ENCODE assay signal across 17 cellular contexts in the genomic region with DNA sequence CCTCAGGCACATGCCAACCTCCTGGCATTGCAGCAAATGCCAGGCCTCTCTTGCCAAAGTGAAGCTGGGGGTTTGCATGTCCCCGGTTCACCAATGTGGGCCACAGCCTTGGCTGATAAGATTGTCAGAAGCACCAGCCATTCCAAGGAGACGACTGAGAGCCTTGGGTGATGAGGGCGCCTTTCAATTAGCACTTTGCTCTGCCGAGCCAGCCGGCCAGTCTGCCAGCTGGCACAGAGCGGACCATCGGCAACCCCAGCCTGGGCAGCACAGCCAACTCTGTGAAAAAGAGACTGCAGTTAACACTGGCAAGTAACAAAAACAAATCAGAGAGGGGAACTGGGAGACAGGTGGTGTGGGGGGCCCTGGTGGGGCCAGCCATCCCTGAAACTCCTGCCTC.
A peak's percentile ranks its signal among the peaks of the same experiment; 100 is the strongest.
DNase-seq lines count a peak whose midpoint lies in the region; ATAC-seq and TF ChIP-seq lines count a peak whose summit lies in the region.
"Had no signal": no experiment of that assay in that cellular context is flagged by ENCODE, and none has a peak within 500 bp of the region (broad histone marks: within the 10 kb centered on the region; RNA-seq: fewer than 3 reads in every experiment).

No MANE protein-coding gene starts in this region.

- H3K27ac ChIP-seq in esophagus muscularis mucosa (replicated peaks in 1 of 4) (peak overlapping the region in 3 of 4 donors; percentile 16 to 31 (median 29)), neural progenitor cell (no peak overlapping the region), stomach (peak overlapping the region in 3 of 5 donors; percentile 31 to 59 (median 39))
- H3K27ac ChIP-seq: hepatocyte had no signal

- intact Hi-C loops in esophagus muscularis mucosa (cut with DNase I) = no loop called here
- intact Hi-C loops in stomach (cut with DNase I; ENCODE audit: low total_unique reads) = no loop called here

- no peaks in the 10 kb centered on the region for H4K20me1 ChIP-seq in neural progenitor cell (ENCODE audit: low read depth)

- peak overlapping the region; percentile 5 for H3K4me3 Mint-ChIP-seq in neural progenitor cell
- H3K4me3 Mint-ChIP-seq: activated T-cell treated with anti-CD3 and anti-CD28 coated beads, Interleukin-2, amount 50 U/mL, for 24 hours; stimulated activated memory B cell treated with anti-CD40 and anti-IgM and Interleukin-4, amounts not matched to agents 10 μg/mL and 1 μg/mL and 100 μg/mL, for 72 hours had no signal

- no peak overlapping the region for H2AFZ ChIP-seq in neural progenitor cell (replicated peaks)
- H2AFZ ChIP-seq: hepatocyte had no signal

- TF ChIP-seq POLR2A in esophagus muscularis mucosa (IDR thresholded peaks at IDR 0.05; ENCODE audit: low read depth) (no peak), stomach (IDR thresholded peaks at IDR 0.05) (no peak)

- peaks cover 62% of the 10 kb centered on the region for H3K4me1 Mint-ChIP-seq in neural progenitor cell

- no peaks in the 10 kb centered on the region for H3K79me2 ChIP-seq in neural progenitor cell (ENCODE audit: low read depth)
- H3K79me2 ChIP-seq: hepatocyte had no signal

- H3K27me3 ChIP-seq in esophagus muscularis mucosa (no peaks in the 10 kb centered on the region), neural progenitor cell (no peaks in the 10 kb centered on the region), stomach (no peaks in the 10 kb centered on the region)
- H3K27me3 ChIP-seq: hepatocyte had no signal

- ATAC-seq in GM18498 (IDR thresholded peaks at IDR 0.05; ENCODE audit: unreplicated experiment) (no peak), HG02938 (IDR thresholded peaks at IDR 0.05; ENCODE audit: unreplicated experiment) (no peak)
- ATAC-seq: stimulated activated memory B cell treated with anti-CD40 and anti-IgM and Interleukin-4, amounts not matched to agents 10 μg/mL and 1 μg/mL and 100 μg/mL, for 72 hours had no signal

- no peak overlapping the region for H3K9ac ChIP-seq in neural progenitor cell

- peak overlapping the region; percentile 47 for H3K4me2 ChIP-seq in neural progenitor cell

- DNase-seq in amygdala (lab: John Stamatoyannopoulos, UW) (peak in 50 of 56 donors; percentile 5 to 75 (median 28)), esophagus muscularis mucosa (ENCODE audit: extremely low spot score) (no peak), neural progenitor cell (ENCODE audit: low spot score) (no peak), stomach (peak; percentile 66), NCI-H510A treated with DMSO at 0.1 percent for 48 hours (lab: John Stamatoyannopoulos, UW) (no peak), DMS153 treated with DMSO at 0.1 percent for 48 hours (lab: John Stamatoyannopoulos, UW; ENCODE audit: unreplicated experiment) (no peak)
- DNase-seq: activated CD4-positive, alpha-beta T cell treated with anti-CD3 and anti-CD28 coated beads, Interleukin-2, amount 50 U/mL, for 48 hours; activated naive CD4-positive, alpha-beta T cell treated with anti-CD3 and anti-CD28 coated beads, Interleukin-2, amount 50 U/mL, for 16 hours; activated T-cell treated with anti-CD3 and anti-CD28 coated beads, Interleukin-2, amount 50 U/mL, for 24 hours; EL; Karpas-422; NCI-H1436; stimulated activated CD4-positive, alpha-beta T cell treated with anti-CD3 and anti-CD28 coated beads, Interleukin-12 subunit alpha, Interleukin-12 subunit beta, amount 100 ng/mL, for 4 hours had no signal

- H3K4me1 ChIP-seq in esophagus muscularis mucosa (peaks cover 11 to 33% (median 17%) of the 10 kb centered on the region in 4 donors), neural progenitor cell (peaks cover 27% of the 10 kb centered on the region), stomach (peaks cover 7 to 29% (median 14%) of the 10 kb centered on the region in 4 donors)

- H3K36me3 ChIP-seq in esophagus muscularis mucosa (no peaks in the 10 kb centered on the region), neural progenitor cell (no peaks in the 10 kb centered on the region), stomach (no peaks in the 10 kb centered on the region)

- peaks cover 9% of the 10 kb centered on the region for H3K27me3 Mint-ChIP-seq in neural progenitor cell (ENCODE audit: insufficient read depth, low read depth)
- H3K27me3 Mint-ChIP-seq: stimulated activated memory B cell treated with anti-CD40 and anti-IgM and Interleukin-4, amounts not matched to agents 10 μg/mL and 1 μg/mL and 100 μg/mL, for 72 hours had no signal

- TF ChIP-seq CTCF in esophagus muscularis mucosa (IDR thresholded peaks at IDR 0.05) (no peak), neural progenitor cell (IDR thresholded peaks at IDR 0.05) (no peak), stomach (IDR thresholded peaks at IDR 0.05) (no peak)

- H3K9me3 Mint-ChIP-seq in neural progenitor cell = peaks cover 11% of the 10 kb centered on the region
- H3K9me3 Mint-ChIP-seq: activated T-cell treated with anti-CD3 and anti-CD28 coated beads, Interleukin-2, amount 50 U/mL, for 24 hours; stimulated activated memory B cell treated with anti-CD40 and anti-IgM and Interleukin-4, amounts not matched to agents 10 μg/mL and 1 μg/mL and 100 μg/mL, for 72 hours had no signal

- H3K36me3 Mint-ChIP-seq in neural progenitor cell = peaks cover 2% of the 10 kb centered on the region
- H3K36me3 Mint-ChIP-seq: stimulated activated memory B cell treated with anti-CD40 and anti-IgM and Interleukin-4, amounts not matched to agents 10 μg/mL and 1 μg/mL and 100 μg/mL, for 72 hours had no signal

- H3F3A ChIP-seq in neural progenitor cell (ENCODE audit: low read depth) = no peaks in the 10 kb centered on the region

- WGBS in esophagus muscularis mucosa = 71% methylated on average over 7 of the region's 7 CpGs
- WGBS in stomach, 5 donors = 29 to 52% (median 37%) methylated on average over 4 to 7 of the region's 7 CpGs

- no peak for TF ChIP-seq EP300 in esophagus muscularis mucosa (IDR thresholded peaks at IDR 0.05)
- no peak for TF ChIP-seq EP300 in stomach (IDR thresholded peaks at IDR 0.05)

- peak overlapping the region; percentile 43 for H3K27ac Mint-ChIP-seq in neural progenitor cell
- H3K27ac Mint-ChIP-seq: activated T-cell treated with anti-CD3 and anti-CD28 coated beads, Interleukin-2, amount 50 U/mL, for 24 hours; stimulated activated memory B cell treated with anti-CD40 and anti-IgM and Interleukin-4, amounts not matched to agents 10 μg/mL and 1 μg/mL and 100 μg/mL, for 72 hours had no signal

- H3K9me3 ChIP-seq in esophagus muscularis mucosa = no peaks in the 10 kb centered on the region
- no peaks in the 10 kb centered on the region for H3K9me3 ChIP-seq in neural progenitor cell (ENCODE audit: low read depth)
- no peaks in the 10 kb centered on the region for H3K9me3 ChIP-seq in stomach

- H3K4me3 ChIP-seq in esophagus muscularis mucosa = no peak overlapping the region
- no peak overlapping the region for H3K4me3 ChIP-seq in neural progenitor cell
- H3K4me3 ChIP-seq in stomach = no peak overlapping the region
- H3K4me3 ChIP-seq: hepatocyte had no signal

Comparison
In these comparisons a context has a peak if more than half of its experiments do, and no peak if none do; other contexts are left out.
1. DNase-seq: peak in amygdala (50 of 56) and stomach (single experiment); none in esophagus muscularis mucosa (single experiment), neural progenitor cell (single experiment), NCI-H510A treated with DMSO at 0.1 percent for 48 hours (single experiment) and DMS153 treated with DMSO at 0.1 percent for 48 hours (single experiment).